In the genomic region with DNA sequence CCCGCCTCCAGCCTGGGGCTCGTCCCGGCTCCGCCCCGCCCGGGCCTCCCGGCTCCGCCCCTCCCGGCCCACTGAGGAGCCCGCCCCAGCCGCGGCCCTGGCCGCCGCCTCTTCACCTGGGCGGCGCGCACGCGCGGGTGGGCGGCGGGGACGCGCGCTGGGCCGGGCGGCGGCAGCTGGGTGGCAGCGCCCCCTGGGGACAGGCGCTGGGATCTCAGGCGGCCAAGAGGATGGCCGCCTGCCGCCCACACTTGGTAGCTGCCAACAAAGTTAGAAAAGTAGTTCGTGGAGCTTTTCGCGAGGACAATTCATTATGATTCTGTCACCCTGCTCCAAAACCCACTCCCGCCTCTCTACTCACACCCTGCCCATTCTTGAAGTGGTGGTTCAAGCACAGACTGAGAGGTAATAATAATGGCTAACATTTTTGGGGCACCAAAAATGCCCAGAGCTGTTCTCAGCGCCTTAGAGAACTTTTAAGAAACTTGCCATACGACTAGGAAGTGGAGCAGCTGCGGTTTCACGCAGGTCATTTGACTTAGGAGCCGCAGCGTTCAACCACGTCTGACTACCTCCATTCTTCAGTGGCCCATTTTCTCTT, we compare ENCODE assay signal across 8 cellular contexts. TPM values are rescaled to one million over a fixed set of nuclear protein-coding genes. Genes with fewer than 3 reads are reported as not detected.
DNase-seq lines count a peak whose midpoint lies in the region; ATAC-seq and TF ChIP-seq lines count a peak whose summit lies in the region.

No MANE protein-coding gene starts in this region.

- peak overlapping the region; percentile 68 for H3K27ac Mint-ChIP-seq in Caco-2 (ENCODE audit: unreplicated experiment)

- H3K9me3 Mint-ChIP-seq in Caco-2 (ENCODE audit: unreplicated experiment) = no peaks in the 10 kb centered on the region

- no TSS peak for BruUV-seq in Caco-2 (replicated peaks; lab: Mats Ljungman, UMichigan)

- DNase-seq in Caco-2 (peak; percentile 91 to 98), activated T-cell treated with anti-CD3 and anti-CD28 coated beads for 4 hours (peak; percentile 85)
- DNase-seq in stimulated activated CD8-positive, alpha-beta memory T cell treated with anti-CD3 and anti-CD28 coated beads, Interleukin-4, amount 100 ng/mL, for 24 hours (ENCODE audit: low read depth) = peak; percentile 84

- peak; percentile 85 for ATAC-seq in GM21423 (IDR thresholded peaks at IDR 0.05; ENCODE audit: unreplicated experiment)

- H3K4me2 ChIP-seq in OCI-LY3 (ENCODE audit: low read length) = peak overlapping the region; percentile 97

- H3K27ac ChIP-seq in HUES48 (ENCODE audit: low read depth, low read length) (peak overlapping the region; percentile 91), OCI-LY3 (ENCODE audit: low read length) (peak overlapping the region; percentile 69), esophagus (ENCODE audit: low read depth in 2 of 2, low read length in 1 of 2) (peak overlapping the region; percentile 93 to 98)

- intact Hi-C loops in Caco-2 (cut with micrococcal nuclease; ENCODE audit: unreplicated experiment) = loop anchor here (1.0 to 5.0 kb wide), 6 partner anchors 22 to 121 kb away; a partner anchor contains a TSS

- H3K4me3 Mint-ChIP-seq in Caco-2 (ENCODE audit: unreplicated experiment) = peak overlapping the region; percentile 94

- H3K36me3 Mint-ChIP-seq in Caco-2 (ENCODE audit: insufficient read depth, unreplicated experiment) = peaks cover 25% of the 10 kb centered on the region

- TF ChIP-seq CTCF in Caco-2 (IDR thresholded peaks at IDR 0.05; ENCODE audit: insufficient read depth in 1 of 2, low read depth in 1 of 2, low read length in 1 of 2, severe bottlenecking in 1 of 2, unreplicated experiment in 1 of 2) = peak; percentile 97
- peak; percentile 74 for TF ChIP-seq CTCF in OCI-LY3 (IDR thresholded peaks at IDR 0.05; ENCODE audit: low read depth, low read length)

- H3K9me3 ChIP-seq in Caco-2 (no peaks in the 10 kb centered on the region), HUES48 (ENCODE audit: control insufficient read depth, insufficient read depth, low read length) (no peaks in the 10 kb centered on the region), OCI-LY3 (ENCODE audit: insufficient read depth, low read length) (no peaks in the 10 kb centered on the region), esophagus (ENCODE audit: control insufficient read depth in 2 of 2, insufficient read depth in 1 of 2, low read depth in 1 of 2, low read length in 1 of 2) (no peaks in the 10 kb centered on the region), mucosa of stomach (ENCODE audit: control insufficient read depth, low read length) (no peaks in the 10 kb centered on the region)

- H3K27me3 Mint-ChIP-seq in Caco-2 (ENCODE audit: insufficient read depth, unreplicated experiment) = no peaks in the 10 kb centered on the region

- H3K36me3 ChIP-seq in Caco-2 (ENCODE audit: control insufficient read depth, insufficient read depth, low read length) (0 out of 2 replicates have a peak, but pooled peaks cover 3% of the 10 kb centered on the region), HUES48 (ENCODE audit: control insufficient read depth, insufficient read depth, low read length) (0 out of 2 replicates have a peak, but pooled peaks cover 3% of the 10 kb centered on the region), OCI-LY3 (replicated peaks; ENCODE audit: low read depth, low read length) (peaks cover 10% of the 10 kb centered on the region), esophagus (ENCODE audit: control insufficient read depth in 2 of 2, insufficient read depth in 2 of 2, low read length in 1 of 2) (no peaks in the 10 kb centered on the region), mucosa of stomach (ENCODE audit: control insufficient read depth, insufficient read depth, low read length) (no peaks in the 10 kb centered on the region)

- H3K4me1 ChIP-seq in Caco-2 (peaks cover 22% of the 10 kb centered on the region), HUES48 (ENCODE audit: control insufficient read depth, insufficient read depth, low read length) (peaks cover 10% of the 10 kb centered on the region), OCI-LY3 (ENCODE audit: low read length) (peaks cover 31% of the 10 kb centered on the region), esophagus (ENCODE audit: control insufficient read depth in 2 of 2, insufficient read depth in 2 of 2, low read length in 1 of 2) (no peaks in the 10 kb centered on the region), mucosa of stomach (ENCODE audit: control insufficient read depth, insufficient read depth, low read length) (peaks cover 10% of the 10 kb centered on the region)

- peak overlapping the region; percentile 87 for H3K9ac ChIP-seq in HUES48 (ENCODE audit: low read depth, low read length)
- peak overlapping the region; percentile 77 for H3K9ac ChIP-seq in OCI-LY3 (ENCODE audit: low read length)
- H3K9ac ChIP-seq in mucosa of stomach (ENCODE audit: low read length) = peak overlapping the region; percentile 49

- 1% methylated on average over 25 to 44 of the region's 44 CpGs for WGBS in esophagus, 2 donors

- H4K20me1 ChIP-seq in OCI-LY3 (ENCODE audit: insufficient read depth, low read length) = peaks cover 32% of the 10 kb centered on the region

- peak overlapping the region; percentile 94 for H3K4me3 ChIP-seq in Caco-2 (ENCODE audit: low read depth, low read length)
- peak overlapping the region; percentile 90 for H3K4me3 ChIP-seq in HUES48 (ENCODE audit: low read depth, low read length)
- H3K4me3 ChIP-seq in OCI-LY3 (ENCODE audit: low read length) = peak overlapping the region; percentile 82
- H3K4me3 ChIP-seq in esophagus (ENCODE audit: low read depth in 1 of 2, low read length in 2 of 2) = peak overlapping the region; percentile 78 to 79
- peak overlapping the region; percentile 39 for H3K4me3 ChIP-seq in mucosa of stomach (ENCODE audit: low read length)

- H3K27me3 ChIP-seq in Caco-2 (replicated peaks; ENCODE audit: control insufficient read depth, insufficient read depth, low read length) (no peaks in the 10 kb centered on the region), HUES48 (ENCODE audit: control insufficient read depth, insufficient read depth, low read length) (no peaks in the 10 kb centered on the region), OCI-LY3 (ENCODE audit: low read depth, low read length) (no peaks in the 10 kb centered on the region), esophagus (ENCODE audit: control insufficient read depth in 1 of 2, insufficient read depth in 2 of 2, low read length in 2 of 2) (no peaks in the 10 kb centered on the region), mucosa of stomach (ENCODE audit: control insufficient read depth, insufficient read depth, low read length) (no peaks in the 10 kb centered on the region)

- H3K79me2 ChIP-seq in OCI-LY3 (ENCODE audit: low read length) = peaks cover 44% of the 10 kb centered on the region

- H2AFZ ChIP-seq in OCI-LY3 (ENCODE audit: low read depth, low read length) = peak overlapping the region; percentile 99

- POLR2A ChIA-PET in Caco-2 (lab: Charles Lee) = interaction anchor here (0.6 to 2.3 kb wide), 9 partner anchors 9 to 108 kb away, joined by 3 to 6 read pairs (median 3); no protein-coding TSS in a partner anchor

- peaks cover 23% of the 10 kb centered on the region for H3K4me1 Mint-ChIP-seq in Caco-2 (ENCODE audit: low read depth, unreplicated experiment)

- CTCF ChIA-PET in Caco-2 (lab: Charles Lee) = interaction anchor here (0.5 to 3.8 kb wide), 38 partner anchors 9 to 912 kb away, joined by 3 to 80 read pairs (median 5); a partner anchor contains a TSS

RNA-seq across cellular contexts. Expression of a gene that starts 0.3 kb away (rescaled TPM):
- total RNA-seq in Caco-2 (2022) = 193 and 206 TPM in 2 replicates
- polyA plus RNA-seq in esophagus = 10 to 100 TPM; 31.8 to 43.2 TPM

RNA-seq across cellular contexts. Expression of a gene that starts 50.7 kb away (rescaled TPM):
- 189 and 229 TPM in 2 replicates for total RNA-seq in Caco-2 (2022)
- polyA plus RNA-seq in esophagus = 10 to 100 TPM in 1 of 2 donors, 1 to 10 TPM in 1; 6.0 to 18.2 TPM

Comparison
In these comparisons a context has a peak if more than half of its experiments do, and no peak if none do; other contexts are left out.
1. Peak in every context shown above with its lines: DNase-seq, ATAC-seq, H3K4me3 ChIP-seq and H3K27ac ChIP-seq.
2. H3K4me3 ChIP-seq: peak in every context shown above with its lines; median percentile 94 in Caco-2; 90 in HUES48; 82 in OCI-LY3; 78 in esophagus; 39 in mucosa of stomach.